Comparison of ENCODE assay signal across 21 cellular contexts in genomic region chr9:116270559-116270958, GRCh38.
"Had no signal": no experiment of that assay in that cellular context is flagged by ENCODE, and none has a peak within 500 bp of the region (broad histone marks: within the 10 kb centered on the region; RNA-seq: fewer than 3 reads in every experiment).

No MANE protein-coding gene starts in this region.

- H3K27ac Mint-ChIP-seq: naive thymus-derived CD8-positive, alpha-beta T cell; progenitor cell of endocrine pancreas; stimulated activated naive B cell treated with anti-CD40 and anti-IgM and Interleukin-4, amounts not matched to agents 10 μg/mL and 1 μg/mL and 100 μg/mL, for 72 hours; stimulated activated naive CD8-positive, alpha-beta T cell treated with anti-CD3 and anti-CD28 coated beads, Interleukin-15, Interleukin-2, amounts not matched to agents 100 ng/mL and 50 ng/mL, for 24 hours had no signal

- H3K9me3 ChIP-seq: gastrocnemius medialis, pancreas, right lobe of liver, thoracic aorta, tibial nerve, upper lobe of left lung had no signal

- H3K27me3 ChIP-seq: gastrocnemius medialis, pancreas, right lobe of liver, tibial nerve, upper lobe of left lung had no signal

- H3K27me3 Mint-ChIP-seq: stimulated activated naive B cell treated with anti-CD40 and anti-IgM and Interleukin-4, amounts not matched to agents 10 μg/mL and 1 μg/mL and 100 μg/mL, for 72 hours had no signal

- H3K36me3 Mint-ChIP-seq: naive thymus-derived CD8-positive, alpha-beta T cell; stimulated activated naive B cell treated with anti-CD40 and anti-IgM and Interleukin-4, amounts not matched to agents 10 μg/mL and 1 μg/mL and 100 μg/mL, for 72 hours had no signal

- H3K4me1 ChIP-seq: gastrocnemius medialis, pancreas, right lobe of liver, upper lobe of left lung had no signal

- H3K36me3 ChIP-seq: gastrocnemius medialis, pancreas, right lobe of liver, thoracic aorta, tibial nerve, upper lobe of left lung had no signal

- H3K9me3 Mint-ChIP-seq: stimulated activated naive B cell treated with anti-CD40 and anti-IgM and Interleukin-4, amounts not matched to agents 10 μg/mL and 1 μg/mL and 100 μg/mL, for 72 hours had no signal

- H3K27ac ChIP-seq: dorsolateral prefrontal cortex, gastrocnemius medialis, pancreas, right lobe of liver, thoracic aorta, tibial nerve, upper lobe of left lung had no signal

- H3K4me3 ChIP-seq: dorsolateral prefrontal cortex, gastrocnemius medialis, lung, pancreas, right lobe of liver, thoracic aorta, tibial nerve, upper lobe of left lung had no signal

- DNase-seq: dorsolateral prefrontal cortex; effector CD4-positive, alpha-beta T cell; foreskin fibroblast; gastrocnemius medialis; head of caudate nucleus; left ventricle myocardium superior; mesenchymal stem cell; naive thymus-derived CD8-positive, alpha-beta T cell; occipital lobe; pancreas; right lobe of liver; small intestine; stimulated activated CD4-positive, alpha-beta T cell treated with anti-CD3 and anti-CD28 coated beads, Interleukin-15, amount 100 ng/mL, for 24 hours; stimulated activated CD4-positive, alpha-beta T cell treated with anti-CD3 and anti-CD28 coated beads, Interleukin-2, amount 100 ng/mL, for 48 hours; stimulated activated naive B cell treated with anti-CD40 and anti-IgM and Interleukin-4, amounts not matched to agents 10 μg/mL and 1 μg/mL and 100 μg/mL, for 72 hours; upper lobe of left lung had no signal

- H3K4me3 Mint-ChIP-seq: naive thymus-derived CD8-positive, alpha-beta T cell; stimulated activated naive B cell treated with anti-CD40 and anti-IgM and Interleukin-4, amounts not matched to agents 10 μg/mL and 1 μg/mL and 100 μg/mL, for 72 hours; stimulated activated naive CD8-positive, alpha-beta T cell treated with anti-CD3 and anti-CD28 coated beads, Interleukin-15, Interleukin-2, amounts not matched to agents 100 ng/mL and 50 ng/mL, for 24 hours had no signal

- H3K4me1 Mint-ChIP-seq: naive thymus-derived CD8-positive, alpha-beta T cell; stimulated activated naive B cell treated with anti-CD40 and anti-IgM and Interleukin-4, amounts not matched to agents 10 μg/mL and 1 μg/mL and 100 μg/mL, for 72 hours had no signal
